ENCODE assay signal across 11 cellular contexts in the genomic region with DNA sequence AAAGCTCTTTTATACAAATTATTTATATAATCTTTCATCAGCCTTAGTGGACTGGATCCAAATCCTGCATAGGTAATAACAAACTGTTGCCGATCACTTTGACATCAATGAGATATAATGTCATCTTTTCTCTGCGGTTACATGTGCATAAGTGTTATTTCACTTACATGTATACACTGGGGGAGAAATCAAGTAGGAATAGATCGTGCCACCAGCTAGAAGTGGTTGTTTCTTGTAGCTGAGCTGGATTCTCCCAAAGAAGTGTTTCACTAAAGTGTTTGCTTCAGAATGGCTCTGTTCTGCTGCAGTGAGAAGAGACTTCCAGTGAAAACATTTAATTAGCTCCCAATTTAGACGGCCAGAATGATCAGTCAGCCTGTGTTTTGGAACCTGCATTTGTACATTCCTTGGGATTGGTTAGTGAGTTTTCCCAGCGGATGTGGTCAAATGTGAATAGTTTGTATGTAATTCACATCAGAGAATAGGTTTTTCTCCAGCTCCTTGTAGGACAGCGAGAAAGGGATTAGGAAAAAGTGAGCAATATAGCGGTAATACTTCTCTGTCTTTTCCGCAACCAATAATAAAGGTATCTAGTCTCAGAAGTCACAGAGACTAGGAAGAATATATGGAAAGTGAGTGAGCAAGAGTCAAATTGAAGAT.
"Had no signal": no experiment of that assay in that cellular context is flagged by ENCODE, and none has a peak within 500 bp of the region (broad histone marks: within the 10 kb centered on the region; RNA-seq: fewer than 3 reads in every experiment).

No MANE protein-coding gene starts in this region.

- DNase-seq: activated CD4-positive, alpha-beta T cell treated with anti-CD3 and anti-CD28 coated beads for 1 hour; activated CD4-positive, alpha-beta T cell treated with anti-CD3 and anti-CD28 coated beads, Interleukin-2, amount 50 U/mL, for 48 hours; activated effector memory CD4-positive, alpha-beta T cell treated with anti-CD3 and anti-CD28 coated beads, Interleukin-2, amount 50 U/mL, for 16 hours; activated T-cell treated with anti-CD3 and anti-CD28 coated beads, Interleukin-2, amount 50 U/mL, for 4 hours; colonic mucosa; effector CD4-positive, alpha-beta T cell; naive B cell had no signal

- ATAC-seq: activated naive CD4-positive, alpha-beta T cell treated with anti-CD3 and anti-CD28 coated beads, Interleukin-2, amount 50 U/mL, for 72 hours; activated T-cell treated with anti-CD3 and anti-CD28 coated beads, Interleukin-2, amount 50 U/mL, for 4 hours had no signal

- H3K27me3 Mint-ChIP-seq: naive B cell had no signal

- H3K27ac ChIP-seq: colonic mucosa, parathyroid adenoma, tibial nerve had no signal

- H3K27ac Mint-ChIP-seq: activated naive CD4-positive, alpha-beta T cell treated with anti-CD3 and anti-CD28 coated beads, Interleukin-2, amount 50 U/mL, for 72 hours had no signal

- H3K4me3 ChIP-seq: colonic mucosa, lung, tibial nerve had no signal

- H3K4me3 Mint-ChIP-seq: activated T-cell treated with anti-CD3 and anti-CD28 coated beads, Interleukin-2, amount 50 U/mL, for 4 hours; naive B cell had no signal

- H3K27me3 ChIP-seq: colonic mucosa, tibial nerve had no signal

- H3K4me1 ChIP-seq: colonic mucosa, parathyroid adenoma, tibial nerve had no signal

- H3K9me3 ChIP-seq: colonic mucosa had no signal

- H3K36me3 ChIP-seq: colonic mucosa, tibial nerve had no signal
